ENCODE assay signal across 1 cellular context in genomic region chr12:9064201-9064814, GRCh38.
A peak's percentile ranks its signal among the peaks of the same experiment; 100 is the strongest.
TF ChIP-seq lines count a peak whose summit lies in the region.

No MANE protein-coding gene starts in this region.

TF ChIP-seq in HepG2, 621 proteins besides CTCF, POLR2A, EP300 and RAD21 (continued from another document and continues in another):
- TF ChIP-seq TFE3 (CRISPR knock-in tag; IDR thresholded peaks at IDR 0.05) (0 out of 2 replicates have a peak, but pooled peaks have one; percentile 22), MIXL1 (CRISPR knock-in tag; IDR thresholded peaks at IDR 0.05) (no peak; the same call in 1 of the 2 replicates), RXRB (CRISPR knock-in tag; IDR thresholded peaks at IDR 0.05; ENCODE audit: borderline replicate concordance) (no peak; the same call in 1 of the 2 replicates), ZNF441 (CRISPR knock-in tag; IDR thresholded peaks at IDR 0.05; ENCODE audit: borderline replicate concordance) (peak; percentile 60; the same call in 1 of the 2 replicates), EZH2 (conservative IDR thresholded peaks at IDR 0.05; ENCODE audit: low read depth, low read length) (no peak), SP5 (CRISPR knock-in tag; IDR thresholded peaks at IDR 0.05; ENCODE audit: borderline replicate concordance, low read depth) (no peak; the same call in 1 of the 2 replicates), ZNF772 (CRISPR knock-in tag; IDR thresholded peaks at IDR 0.05) (peak; percentile 54; the same call in 1 of the 2 replicates), NR2F6 (IDR thresholded peaks at IDR 0.05) (no peak), NR2F6 (CRISPR knock-in tag; IDR thresholded peaks at IDR 0.05) (no peak), ZNF503 (CRISPR knock-in tag; IDR thresholded peaks at IDR 0.05) (peak; percentile 42; the same call in 1 of the 2 replicates), KDM3A (CRISPR knock-in tag; IDR thresholded peaks at IDR 0.05; ENCODE audit: low read depth) (peak; percentile 33; the same call in 1 of the 2 replicates), GATA4 (IDR thresholded peaks at IDR 0.05; ENCODE audit: borderline replicate concordance, low read depth) (no peak), ZNF816 (CRISPR knock-in tag; IDR thresholded peaks at IDR 0.05; ENCODE audit: borderline replicate concordance) (no peak), SRSF1 (optimal IDR thresholded peaks at IDR 0.05; ENCODE audit: low read depth, low read length) (peak; percentile 91), SOX13 (IDR thresholded peaks at IDR 0.05) (no peak), SOX13 (CRISPR knock-in tag; conservative IDR thresholded peaks at IDR 0.05 in 1 of 2, IDR thresholded peaks at IDR 0.05 in 1 of 2) (peak in 1 of 2 experiments; percentile 20; a peak in 1 of 4 replicates), ZFP36L2 (CRISPR knock-in tag; IDR thresholded peaks at IDR 0.05) (no peak), ZSCAN9 (CRISPR knock-in tag; IDR thresholded peaks at IDR 0.05; ENCODE audit: borderline replicate concordance) (0 out of 2 replicates have a peak, but pooled peaks have one; percentile 25), KLF15 (CRISPR knock-in tag; IDR thresholded peaks at IDR 0.05; ENCODE audit: borderline replicate concordance) (no peak), SMYD3 (CRISPR knock-in tag; IDR thresholded peaks at IDR 0.05) (0 out of 2 replicates have a peak, but pooled peaks have one; percentile 15), ZNF691 (CRISPR knock-in tag; IDR thresholded peaks at IDR 0.05; ENCODE audit: borderline replicate concordance, low read depth) (peak; percentile 50; the same call in 1 of the 2 replicates), MED1 (CRISPR knock-in tag; IDR thresholded peaks at IDR 0.05) (peak; percentile 39), ARNTL (CRISPR knock-in tag; IDR thresholded peaks at IDR 0.05) (peak; percentile 41; the same call in 1 of the 2 replicates), CHD2 (IDR thresholded peaks at IDR 0.05; ENCODE audit: low read depth, low read length) (no peak), ZNF556 (CRISPR knock-in tag; IDR thresholded peaks at IDR 0.05; ENCODE audit: borderline replicate concordance) (peak; percentile 68), ZNF678 (CRISPR knock-in tag; IDR thresholded peaks at IDR 0.05) (0 out of 2 replicates have a peak, but pooled peaks have one; percentile 25), MTERF4 (CRISPR knock-in tag; IDR thresholded peaks at IDR 0.05) (no peak), AKNA (CRISPR knock-in tag; IDR thresholded peaks at IDR 0.05; ENCODE audit: borderline replicate concordance) (peak; percentile 57; the same call in 1 of the 2 replicates), ZNF331 (CRISPR knock-in tag; IDR thresholded peaks at IDR 0.05) (peak; percentile 19; the same call in 1 of the 2 replicates), MAZ (IDR thresholded peaks at IDR 0.05; ENCODE audit: borderline replicate concordance, low read depth, low read length) (no peak), MAZ (CRISPR knock-in tag; IDR thresholded peaks at IDR 0.05; ENCODE audit: low read depth) (peak; percentile 69), HNRNPK (IDR thresholded peaks at IDR 0.05; ENCODE audit: low read depth, low read length, poor library complexity, severe bottlenecking) (peak; percentile 67), ZNF235 (CRISPR knock-in tag; IDR thresholded peaks at IDR 0.05; ENCODE audit: borderline replicate concordance) (peak; percentile 51; the same call in 1 of the 2 replicates), PCBP2 (optimal IDR thresholded peaks at IDR 0.05; ENCODE audit: low read depth, low read length, poor library complexity, severe bottlenecking) (no peak), NR0B2 (CRISPR knock-in tag; IDR thresholded peaks at IDR 0.05) (no peak), ZBTB44 (CRISPR knock-in tag; IDR thresholded peaks at IDR 0.05) (no peak), TIGD3 (CRISPR knock-in tag; IDR thresholded peaks at IDR 0.05; ENCODE audit: borderline replicate concordance) (no peak), SALL2 (CRISPR knock-in tag; IDR thresholded peaks at IDR 0.05) (no peak), HINFP (CRISPR knock-in tag; IDR thresholded peaks at IDR 0.05; ENCODE audit: low read depth) (no peak), PRMT3 (CRISPR knock-in tag; IDR thresholded peaks at IDR 0.05; ENCODE audit: borderline replicate concordance, low read depth) (no peak), KMT2B (CRISPR knock-in tag; IDR thresholded peaks at IDR 0.05) (no peak)
